In the genomic region with DNA sequence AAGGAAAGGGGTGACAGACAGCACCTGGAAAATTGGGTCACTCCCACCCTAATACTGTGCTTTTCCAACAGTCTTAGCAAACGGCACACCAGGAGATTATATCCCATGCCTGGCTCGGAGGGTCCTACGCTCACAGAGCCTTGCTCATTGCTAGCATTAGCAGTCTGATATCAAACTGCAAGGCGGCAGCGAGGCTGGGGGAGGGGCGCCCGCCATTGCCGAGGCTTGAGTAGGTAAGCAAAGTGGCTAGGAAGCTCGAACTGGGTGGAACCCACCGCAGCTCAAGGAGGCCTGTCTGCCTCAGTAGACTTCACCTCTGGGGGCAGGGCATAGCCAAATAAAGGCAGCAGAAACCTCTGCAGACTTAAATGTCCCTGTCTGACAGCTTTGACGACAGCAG, we compare ENCODE assay signal across 6 cellular contexts. TPM values are rescaled to one million over a fixed set of nuclear protein-coding genes. Genes with fewer than 3 reads are reported as not detected.
"Had no signal": no experiment of that assay in that cellular context is flagged by ENCODE, and none has a peak within 500 bp of the region (broad histone marks: within the 10 kb centered on the region; RNA-seq: fewer than 3 reads in every experiment).

No MANE protein-coding gene starts in this region.

RNA-seq across cellular contexts. Expression of gene SPATA31C1, which starts 15.4 kb away (rescaled TPM):
- total RNA-seq: GM23248, GM23338, H1, H4, HFFc6 had no signal
- polyA plus RNA-seq: GM23248, GM23338 had no signal

RNA-seq across cellular contexts. Expression of gene SPATA31E1, which starts 19.7 kb away (rescaled TPM):
- total RNA-seq: GM23248, GM23338, H4, H7, HFFc6 had no signal
- polyA plus RNA-seq: GM23248 had no signal
